Comparison of ENCODE assay signal across 13 cellular contexts in genomic region chr2:69652206-69652605, GRCh38. TPM values are rescaled to one million over a fixed set of nuclear protein-coding genes. Genes with fewer than 3 reads are reported as not detected.
A peak's percentile ranks its signal among the peaks of the same experiment; 100 is the strongest.
DNase-seq lines count a peak whose midpoint lies in the region; ATAC-seq and TF ChIP-seq lines count a peak whose summit lies in the region.
"Had no signal": no experiment of that assay in that cellular context is flagged by ENCODE, and none has a peak within 500 bp of the region (broad histone marks: within the 10 kb centered on the region; RNA-seq: fewer than 3 reads in every experiment).

No MANE protein-coding gene starts in this region.

- in situ Hi-C loops in Panc1 (cut with HindIII; ENCODE audit: low pct_unique_long_range_greater_than_20kb, low sequenced_read_pairs), result no loop called here

- CTCF ChIA-PET in activated CD8-positive, alpha-beta memory T cell treated with anti-CD3 and anti-CD28 coated beads, Interleukin-2, amount 10 ng/mL, durations not matched to agents 7 days and 5 days (lab: Charles Lee), result interaction anchor here (0.8 to 1.8 kb wide), 4 partner anchors 14 to 133 kb away, joined by 3 read pairs; no protein-coding TSS in a partner anchor
- CTCF ChIA-PET in Panc1 (lab: Charles Lee), result no interaction called here

- POLR2A ChIA-PET in Panc1 (lab: Charles Lee), result no interaction called here

- intact Hi-C loops in Panc1 (cut with micrococcal nuclease; ENCODE audit: unreplicated experiment), result no loop called here

- TF ChIP-seq CTCF in Panc1 (IDR thresholded peaks at IDR 0.05), result no peak
- no peak for TF ChIP-seq CTCF in choroid plexus epithelial cell (conservative IDR thresholded peaks at IDR 0.05; ENCODE audit: low read depth, low read length)
- no peak for TF ChIP-seq CTCF in retinal pigment epithelial cell (conservative IDR thresholded peaks at IDR 0.05; ENCODE audit: low read depth, low read length)

- BruUV-seq in Panc1 (replicated peaks; lab: Mats Ljungman, UMichigan), result no TSS peak

- peak overlapping the region; percentile 42 for H3K27ac Mint-ChIP-seq in activated CD8-positive, alpha-beta memory T cell treated with anti-CD3 and anti-CD28 coated beads, Interleukin-2, amount 10 ng/mL, durations not matched to agents 7 days and 5 days
- H3K27ac Mint-ChIP-seq: naive B cell had no signal

- no peak overlapping the region for H3K4me3 Mint-ChIP-seq in activated CD8-positive, alpha-beta memory T cell treated with anti-CD3 and anti-CD28 coated beads, Interleukin-2, amount 10 ng/mL, durations not matched to agents 7 days and 5 days
- H3K4me3 Mint-ChIP-seq: naive B cell had no signal

- no peaks in the 10 kb centered on the region for H3K36me3 ChIP-seq in Panc1 (ENCODE audit: control insufficient read depth, insufficient read depth, low read length)
- H3K36me3 ChIP-seq: BLaER1 treated with 17β-estradiol and CSF1 and Interleukin-3, amounts not matched to agents 10 nM and 100 nM had no signal

- peaks cover 42% of the 10 kb centered on the region for H3K4me1 Mint-ChIP-seq in activated CD8-positive, alpha-beta memory T cell treated with anti-CD3 and anti-CD28 coated beads, Interleukin-2, amount 10 ng/mL, durations not matched to agents 7 days and 5 days

- peaks cover 5% of the 10 kb centered on the region for H3K36me3 Mint-ChIP-seq in activated CD8-positive, alpha-beta memory T cell treated with anti-CD3 and anti-CD28 coated beads, Interleukin-2, amount 10 ng/mL, durations not matched to agents 7 days and 5 days
- H3K36me3 Mint-ChIP-seq: naive B cell had no signal

- no peak overlapping the region for H3K4me3 ChIP-seq in Panc1 (ENCODE audit: low read depth in 2 of 2, low read length in 2 of 2)
- no peak overlapping the region for H3K4me3 ChIP-seq in choroid plexus epithelial cell (ENCODE audit: low read depth, low read length)
- no peak overlapping the region for H3K4me3 ChIP-seq in retinal pigment epithelial cell (ENCODE audit: low read length)
- H3K4me3 ChIP-seq: BLaER1 treated with 17β-estradiol and CSF1 and Interleukin-3, amounts not matched to agents 10 nM and 100 nM had no signal

- no peaks in the 10 kb centered on the region for H3K27me3 Mint-ChIP-seq in activated CD8-positive, alpha-beta memory T cell treated with anti-CD3 and anti-CD28 coated beads, Interleukin-2, amount 10 ng/mL, durations not matched to agents 7 days and 5 days

- peak overlapping the region; percentile 18; the same call in 1 of the 2 replicates for H3K27ac ChIP-seq in Panc1 (ENCODE audit: low read length)
- H3K27ac ChIP-seq: BLaER1 treated with 17β-estradiol and CSF1 and Interleukin-3, amounts not matched to agents 10 nM and 100 nM had no signal

- no peaks in the 10 kb centered on the region for H3K27me3 ChIP-seq in Panc1 (ENCODE audit: control insufficient read depth, insufficient read depth, low read length)
- H3K27me3 ChIP-seq: BLaER1 treated with 17β-estradiol and CSF1 and Interleukin-3, amounts not matched to agents 10 nM and 100 nM had no signal

- no peak for ATAC-seq in activated CD8-positive, alpha-beta memory T cell treated with anti-CD3 and anti-CD28 coated beads, Interleukin-2, amount 10 ng/mL, durations not matched to agents 7 days and 5 days
- peak; percentile 71; the same call in 1 of the 2 replicates for ATAC-seq in Panc1
- ATAC-seq in HG03139 (IDR thresholded peaks at IDR 0.05; ENCODE audit: unreplicated experiment), result no peak

- no peak for DNase-seq in activated CD8-positive, alpha-beta memory T cell treated with anti-CD3 and anti-CD28 coated beads, Interleukin-2, amount 10 ng/mL, durations not matched to agents 7 days and 5 days
- DNase-seq in activated CD8-positive, alpha-beta memory T cell treated with anti-CD3 and anti-CD28 coated beads for 24 hours, result no peak
- no peak for DNase-seq in Panc1 (ENCODE audit: low read depth, low spot score)
- DNase-seq in choroid plexus epithelial cell (ENCODE audit: low read depth), result peak; percentile 80
- DNase-seq in retinal pigment epithelial cell (ENCODE audit: low read depth), result peak; percentile 58
- DNase-seq in HuH-7 (ENCODE audit: low spot score), result no peak
- DNase-seq in stimulated activated CD4-positive, alpha-beta T cell treated with anti-CD3 and anti-CD28 coated beads, Interleukin-4, amount 100 ng/mL, for 24 hours, result no peak
- DNase-seq: aorta; naive B cell; NCI-H524 treated with DMSO at 0.1 percent for 48 hours; stimulated activated CD4-positive, alpha-beta T cell treated with anti-CD3 and anti-CD28 coated beads, Interleukin-4, amount 100 ng/mL, for 1 hour had no signal

- H3K9me3 Mint-ChIP-seq in activated CD8-positive, alpha-beta memory T cell treated with anti-CD3 and anti-CD28 coated beads, Interleukin-2, amount 10 ng/mL, durations not matched to agents 7 days and 5 days (ENCODE audit: low read depth), result no peaks in the 10 kb centered on the region
- H3K9me3 Mint-ChIP-seq: naive B cell had no signal

- 0 out of 2 replicates have a peak, but pooled peaks cover 6% of the 10 kb centered on the region for H3K4me1 ChIP-seq in Panc1 (ENCODE audit: control insufficient read depth, insufficient read depth, low read length)

- H3K9me3 ChIP-seq in Panc1 (ENCODE audit: control insufficient read depth, insufficient read depth, low read depth, low read length), result no peaks in the 10 kb centered on the region

RNA-seq across cellular contexts. Expression of gene AAK1, which starts 8.7 kb away (rescaled TPM):
- total RNA-seq in activated CD8-positive, alpha-beta memory T cell treated with anti-CD3 and anti-CD28 coated beads, Interleukin-2, amount 10 ng/mL, durations not matched to agents 7 days and 5 days, result 10 to 100 TPM; 94.0 to 99.5 TPM
- 123 TPM for total RNA-seq in Panc1 (2021; ENCODE audit: unreplicated experiment)
- 35.2 TPM for polyA plus RNA-seq in Panc1 (2012; ENCODE audit: insufficient read length)

Comparison
In these comparisons a context has a peak if more than half of its experiments do, and no peak if none do; other contexts are left out.
1. DNase-seq: peak in choroid plexus epithelial cell (single experiment) and retinal pigment epithelial cell (single experiment); none in activated CD8-positive, alpha-beta memory T cell treated with anti-CD3 and anti-CD28 coated beads, Interleukin-2, amount 10 ng/mL, durations not matched to agents 7 days and 5 days (single experiment), activated CD8-positive, alpha-beta memory T cell treated with anti-CD3 and anti-CD28 coated beads for 24 hours (single experiment), Panc1 (single experiment), HuH-7 (single experiment) and stimulated activated CD4-positive, alpha-beta T cell treated with anti-CD3 and anti-CD28 coated beads, Interleukin-4, amount 100 ng/mL, for 24 hours (single experiment).